8 cellular contexts compared by ENCODE assay signal in genomic region chr1:115641762-115642167, GRCh38. TPM values are rescaled to one million over a fixed set of nuclear protein-coding genes. Genes with fewer than 3 reads are reported as not detected.
DNase-seq lines count a peak whose midpoint lies in the region; ATAC-seq and TF ChIP-seq lines count a peak whose summit lies in the region.

TSS of gene VANGL1 (plus strand) at chr1:115641970. CDS start at chr1:115651414, 9,444 bp downstream.

- intact Hi-C loops in aorta (cut with DNase I): loop anchor here in 1 of 2 donors (2.0 kb wide), 1 partner anchor 67 kb away; no protein-coding TSS in a partner anchor

- no peaks in the 10 kb centered on the region for H4K20me1 ChIP-seq in fibroblast of lung (ENCODE audit: control insufficient read depth, extremely low read depth, insufficient read depth, low read length)

- H3K4me1 Mint-ChIP-seq in nephron: peaks cover 14% of the 10 kb centered on the region

- TF ChIP-seq CTCF in fibroblast of lung (conservative IDR thresholded peaks at IDR 0.05 in 1 of 2, IDR thresholded peaks at IDR 0.05 in 1 of 2; ENCODE audit: low read depth in 1 of 2, low read length in 2 of 2): no peak
- TF ChIP-seq CTCF in nephron (IDR thresholded peaks at IDR 0.05; ENCODE audit: unreplicated experiment in 3 of 3): no peak

- H3K27ac ChIP-seq in fibroblast of lung (ENCODE audit: insufficient read depth, low read length) (peak within 1 kb of the TSS; percentile 14), aorta (ENCODE audit: low read depth in 1 of 2, low read length in 2 of 2) (peak within 1 kb of the TSS in 1 of 2 donors; percentile 4)

- H3K9me3 Mint-ChIP-seq in nephron: peaks cover 33% of the 10 kb centered on the region

- H3K9me3 ChIP-seq in fibroblast of lung (ENCODE audit: control insufficient read depth, insufficient read depth, low read depth, low read length) (no peaks in the 10 kb centered on the region), aorta (ENCODE audit: control insufficient read depth, low read length) (no peaks in the 10 kb centered on the region)

- DNase-seq in COLO668 (lab: John Stamatoyannopoulos, UW; ENCODE audit: unreplicated experiment): peak; percentile 93
- peak; percentile 37 for DNase-seq in NCI-H345 treated with DMSO at 0.1 percent for 48 hours (lab: John Stamatoyannopoulos, UW; ENCODE audit: unreplicated experiment)
- peak; percentile 77 for DNase-seq in activated CD8-positive, alpha-beta memory T cell treated with anti-CD3 and anti-CD28 coated beads, Interleukin-2, amount 50 U/mL, for 48 hours
- peak; percentile 49 to 71 for DNase-seq in fibroblast of lung (ENCODE audit: low read depth in 2 of 2)
- DNase-seq in aorta: peak; percentile 80 to 92

- peak within 1 kb of the TSS; percentile 89 for H3K4me2 ChIP-seq in fibroblast of lung (ENCODE audit: extremely low read depth, insufficient read depth, low read length)

- peak within 1 kb of the TSS; percentile 91 to 94 (median 94) for H3K27ac Mint-ChIP-seq in nephron

- peak within 1 kb of the TSS; percentile 72 for H3K9ac ChIP-seq in fibroblast of lung (ENCODE audit: insufficient read depth, low read length)

- H3K27me3 ChIP-seq in fibroblast of lung (ENCODE audit: control insufficient read depth, insufficient read depth, low read length) (peaks cover 2% of the 10 kb centered on the region), aorta (ENCODE audit: control insufficient read depth in 1 of 2, insufficient read depth in 2 of 2, low read length in 1 of 2) (no peaks in the 10 kb centered on the region)

- H3K4me1 ChIP-seq in fibroblast of lung (ENCODE audit: control insufficient read depth, extremely low read depth, insufficient read depth, low read length) (no peaks in the 10 kb centered on the region), aorta (ENCODE audit: control insufficient read depth in 1 of 2, insufficient read depth in 2 of 2, low read length in 2 of 2) (peaks cover 0 to 3% of the 10 kb centered on the region in 2 donors)

- H3K79me2 ChIP-seq in fibroblast of lung (ENCODE audit: control insufficient read depth, insufficient read depth, low read length): peaks cover 21% of the 10 kb centered on the region

- H3K36me3 Mint-ChIP-seq in nephron (ENCODE audit: low read depth): peaks cover 4% of the 10 kb centered on the region

- peak within 1 kb of the TSS; percentile 93 for H2AFZ ChIP-seq in fibroblast of lung (ENCODE audit: low read length)

- 1% methylated on average over 27 to 61 of the region's 61 CpGs for WGBS in aorta, 2 donors

- H3K4me3 Mint-ChIP-seq in nephron: peak within 1 kb of the TSS; percentile 90 to 96 (median 94)

- peaks cover 9% of the 10 kb centered on the region for H3K27me3 Mint-ChIP-seq in nephron (ENCODE audit: low read depth)

- H3K36me3 ChIP-seq in fibroblast of lung (ENCODE audit: control insufficient read depth, insufficient read depth, low read length) (no peaks in the 10 kb centered on the region), aorta (ENCODE audit: control insufficient read depth in 1 of 2, insufficient read depth in 2 of 2, low read length in 1 of 2) (no peaks in the 10 kb centered on the region)

- ATAC-seq in GM19035 (IDR thresholded peaks at IDR 0.05; ENCODE audit: unreplicated experiment) (peak; percentile 61), HG03108 (IDR thresholded peaks at IDR 0.05; ENCODE audit: unreplicated experiment) (peak; percentile 52), aorta (ENCODE audit: low FRiP score) (peak; percentile 85)

- H3K4me3 ChIP-seq in fibroblast of lung (replicated peaks in 1 of 4; ENCODE audit: control extremely low read depth in 1 of 4, insufficient read depth in 1 of 4, low read depth in 3 of 4, low read length in 4 of 4) (peak within 1 kb of the TSS; percentile 76 to 88 (median 86)), aorta (ENCODE audit: low read length in 2 of 2) (peak within 1 kb of the TSS; percentile 32 to 96)

RNA-seq across cellular contexts. Expression of gene VANGL1, which starts in this region (rescaled TPM):
- total RNA-seq in fibroblast of lung (5.9 and 8.1 TPM in 2 replicates), aorta (10 to 100 TPM; 10.5 to 14.8 TPM)
- polyA plus RNA-seq in fibroblast of lung (10.7 and 10.9 TPM in 2 replicates), aorta (1 to 10 TPM in 1 of 2 donors, under 1 TPM in 1; 0.75 to 1.5 TPM)
- polyA plus RNA-seq in fibroblast of lung (2012): 10.5 and 11.2 TPM in 2 replicates
- 15.9 and 21.6 TPM in 2 replicates for polyA minus RNA-seq in fibroblast of lung (ENCODE audit: low replicate concordance)

Comparison
In these comparisons a context has a peak if more than half of its experiments do, and no peak if none do; other contexts are left out.
1. DNase-seq: peak in every context shown above with its lines; median percentile 93 in COLO668; 86 in aorta; 77 in activated CD8-positive, alpha-beta memory T cell treated with anti-CD3 and anti-CD28 coated beads, Interleukin-2, amount 50 U/mL, for 48 hours; 60 in fibroblast of lung; 37 in NCI-H345 treated with DMSO at 0.1 percent for 48 hours.